ENCODE assay signal across 17 cellular contexts in the genomic region with DNA sequence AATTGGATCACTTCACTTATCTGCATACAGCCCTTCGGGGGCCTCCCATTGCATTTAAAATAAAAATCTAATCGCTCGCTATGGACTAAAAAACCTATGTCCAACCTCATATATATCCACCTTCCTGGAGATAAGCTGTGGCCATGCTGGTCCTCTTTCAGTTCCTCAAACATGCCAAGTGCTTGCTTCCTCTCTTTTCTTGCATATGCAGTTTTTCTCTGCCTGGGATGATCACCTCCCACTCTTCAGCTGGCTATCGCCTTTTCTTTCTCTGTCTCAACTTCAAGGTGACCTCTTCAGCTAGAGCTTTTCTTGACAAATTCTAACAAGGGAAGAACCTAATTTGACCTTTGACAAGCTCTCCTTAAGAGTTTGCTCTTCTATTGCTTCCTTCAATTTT. TPM values are rescaled to one million over a fixed set of nuclear protein-coding genes. Genes with fewer than 3 reads are reported as not detected.
DNase-seq lines count a peak whose midpoint lies in the region; ATAC-seq and TF ChIP-seq lines count a peak whose summit lies in the region.
"Had no signal": no experiment of that assay in that cellular context is flagged by ENCODE, and none has a peak within 500 bp of the region (broad histone marks: within the 10 kb centered on the region; RNA-seq: fewer than 3 reads in every experiment).

No MANE protein-coding gene starts in this region.

- H3K4me1 Mint-ChIP-seq in neural progenitor cell: peaks cover 6% of the 10 kb centered on the region

- no peak overlapping the region for H3K27ac Mint-ChIP-seq in neural progenitor cell
- H3K27ac Mint-ChIP-seq: activated naive CD4-positive, alpha-beta T cell treated with anti-CD3 and anti-CD28 coated beads, Interleukin-2, amount 50 U/mL, for 72 hours; nephron had no signal

- H3K36me3 ChIP-seq in thoracic aorta: no peaks in the 10 kb centered on the region
- H3K36me3 ChIP-seq in neural progenitor cell: no peaks in the 10 kb centered on the region
- H3K36me3 ChIP-seq: HAP-1 had no signal

- H3K9ac ChIP-seq in neural progenitor cell: no peak overlapping the region

- DNase-seq in SKM-1 treated with dmso at 0.1 percent for 144 hours (lab: John Stamatoyannopoulos, UW; ENCODE audit: unreplicated experiment): peak; percentile 81
- DNase-seq in thoracic aorta (ENCODE audit: low spot score): no peak
- DNase-seq in neural progenitor cell (ENCODE audit: low spot score): no peak
- DNase-seq in NCI-H146 (lab: John Stamatoyannopoulos, UW): no peak
- DNase-seq: caudate nucleus, NCI-H2171, PC-9, T-helper 2 cell had no signal

- H2AFZ ChIP-seq in neural progenitor cell (replicated peaks): no peak overlapping the region

- H4K20me1 ChIP-seq in neural progenitor cell (ENCODE audit: low read depth): no peaks in the 10 kb centered on the region

- H3K9me3 Mint-ChIP-seq in neural progenitor cell: peaks cover 3% of the 10 kb centered on the region
- H3K9me3 Mint-ChIP-seq: activated naive CD4-positive, alpha-beta T cell treated with anti-CD3 and anti-CD28 coated beads, Interleukin-2, amount 50 U/mL, for 72 hours; nephron had no signal

- TF ChIP-seq CTCF in thoracic aorta (IDR thresholded peaks at IDR 0.05): no peak
- TF ChIP-seq CTCF in neural progenitor cell (IDR thresholded peaks at IDR 0.05): no peak

- ATAC-seq in GM19438 (IDR thresholded peaks at IDR 0.05; ENCODE audit: low read depth, unreplicated experiment) (peak; percentile 61), HG03342 (IDR thresholded peaks at IDR 0.05; ENCODE audit: unreplicated experiment) (peak; percentile 47), thoracic aorta (ENCODE audit: insufficient number of reproducible peaks, low FRiP score, low read depth) (no peak), HG02970 (IDR thresholded peaks at IDR 0.05; ENCODE audit: low FRiP score, unreplicated experiment) (no peak)
- ATAC-seq: activated naive CD4-positive, alpha-beta T cell treated with anti-CD3 and anti-CD28 coated beads, Interleukin-2, amount 50 U/mL, for 72 hours; sciatic nerve had no signal

- no peaks in the 10 kb centered on the region for H3K79me2 ChIP-seq in neural progenitor cell (ENCODE audit: low read depth)

- no peaks in the 10 kb centered on the region for H3K36me3 Mint-ChIP-seq in neural progenitor cell

- H3K4me3 ChIP-seq in thoracic aorta: peak overlapping the region; percentile 8
- no peak overlapping the region for H3K4me3 ChIP-seq in neural progenitor cell
- H3K4me3 ChIP-seq: HAP-1, PC-9 had no signal

- H3K4me2 ChIP-seq in neural progenitor cell: no peak overlapping the region
- H3K4me2 ChIP-seq: PC-9 had no signal

- peaks cover 3% of the 10 kb centered on the region for H3F3A ChIP-seq in neural progenitor cell (ENCODE audit: low read depth)

- H3K27ac ChIP-seq in thoracic aorta (no peak overlapping the region), neural progenitor cell (no peak overlapping the region)
- H3K27ac ChIP-seq: PC-9 had no signal

- H3K4me3 Mint-ChIP-seq in neural progenitor cell: no peak overlapping the region
- H3K4me3 Mint-ChIP-seq: nephron had no signal

- H3K27me3 ChIP-seq in thoracic aorta (replicated peaks; ENCODE audit: insufficient read depth): no peaks in the 10 kb centered on the region
- H3K27me3 ChIP-seq in neural progenitor cell: no peaks in the 10 kb centered on the region

- peaks cover 2% of the 10 kb centered on the region for H3K27me3 Mint-ChIP-seq in neural progenitor cell (ENCODE audit: insufficient read depth, low read depth)

- H3K4me1 ChIP-seq in thoracic aorta (ENCODE audit: control insufficient read depth in 1 of 2, low read depth in 2 of 2) (no peaks in the 10 kb centered on the region), neural progenitor cell (peaks cover 4% of the 10 kb centered on the region)

- H3K9me3 ChIP-seq in thoracic aorta (no peaks in the 10 kb centered on the region), neural progenitor cell (ENCODE audit: low read depth) (no peaks in the 10 kb centered on the region)
- H3K9me3 ChIP-seq: HAP-1 had no signal

RNA-seq across cellular contexts. Expression of gene TFB1M, which starts 5.6 kb away (rescaled TPM):
- total RNA-seq in thoracic aorta (10 to 100 TPM in 1 of 2 donors, 1 to 10 TPM in 1; 6.6 to 11.0 TPM), neural progenitor cell (ENCODE audit: low replicate concordance) (24.1 and 24.6 TPM in 2 replicates)

RNA-seq across cellular contexts. Expression of gene CLDN20, which starts 56.1 kb away (rescaled TPM):
- total RNA-seq in thoracic aorta (not detected), neural progenitor cell (ENCODE audit: low replicate concordance) (not detected in 2 replicates)
- total RNA-seq: activated CD8-positive, alpha-beta memory T cell treated with anti-CD3 and anti-CD28 coated beads for 36 hours; activated naive CD4-positive, alpha-beta T cell treated with anti-CD3 and anti-CD28 coated beads, Interleukin-2, amount 50 U/mL, for 72 hours; epithelial cell of proximal tubule; PC-9 had no signal

Comparison
In these comparisons a context has a peak if more than half of its experiments do, and no peak if none do; other contexts are left out.
1. ATAC-seq: peak in GM19438 (single experiment) and HG03342 (single experiment); none in thoracic aorta (single experiment) and HG02970 (single experiment).